Comparison of ENCODE assay signal across 20 cellular contexts in the genomic region with DNA sequence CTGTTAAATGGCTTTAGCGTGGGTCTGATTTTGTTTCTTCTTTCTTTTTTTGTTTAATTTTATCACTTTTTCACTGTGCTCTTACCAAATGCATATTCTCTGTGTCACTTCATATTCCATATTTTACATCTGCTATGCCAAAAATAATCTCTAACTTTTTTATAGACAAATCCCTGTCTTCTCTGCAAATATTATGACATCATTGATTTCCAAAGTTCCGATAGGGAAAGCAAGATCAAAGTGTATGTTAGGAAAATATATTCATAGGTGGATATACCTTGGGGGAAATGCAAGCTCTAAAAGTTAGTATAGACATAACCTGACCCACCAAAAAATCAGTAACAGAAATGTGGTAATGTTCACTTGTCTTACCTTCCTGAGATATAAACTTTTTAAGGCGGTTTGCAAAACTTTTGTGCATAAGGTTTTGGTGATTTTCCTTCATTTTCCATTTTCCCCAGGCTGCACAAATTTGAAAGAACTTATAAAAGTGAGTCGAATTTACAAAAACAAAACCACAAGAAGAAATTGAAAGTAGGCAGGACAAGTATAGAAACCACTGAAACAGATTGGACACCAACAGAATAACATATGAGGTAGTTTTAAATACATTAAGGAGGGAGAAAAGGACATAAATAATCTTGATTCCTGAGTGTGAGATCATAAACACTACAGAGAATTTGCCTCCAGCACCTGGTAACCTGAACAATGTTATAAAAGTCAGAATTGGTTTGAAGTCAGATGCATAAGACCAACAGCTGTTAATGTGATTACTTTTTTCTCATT.
DNase-seq lines count a peak whose midpoint lies in the region; ATAC-seq, FAIRE-seq and TF ChIP-seq lines count a peak whose summit lies in the region.
"Had no signal": no experiment of that assay in that cellular context is flagged by ENCODE, and none has a peak within 500 bp of the region (broad histone marks: within the 10 kb centered on the region; RNA-seq: fewer than 3 reads in every experiment).

No MANE protein-coding gene starts in this region.

- RAD21 ChIA-PET in GM12878 (lab: Charles Lee; ENCODE audit: unreplicated experiment) = no interaction called here

- H3K79me2 ChIP-seq in GM12878 (ENCODE audit: control insufficient read depth, insufficient read depth, low read length) = no peaks in the 10 kb centered on the region

- H4K20me1 ChIP-seq in GM12878 (ENCODE audit: control insufficient read depth, insufficient read depth) = no peaks in the 10 kb centered on the region

- TF ChIP-seq EP300 in GM12878 (IDR thresholded peaks at IDR 0.05; ENCODE audit: borderline replicate concordance in 1 of 2, control insufficient read depth in 1 of 2, low read depth in 2 of 2, low read length in 2 of 2) = no peak

- FAIRE-seq in A204.1 (lab: Jason Lieb, UNC) (peak; percentile 14), GM12878 (lab: Jason Lieb, UNC) (no peak)
- FAIRE-seq: D721Med, G401.6, GM18507, H1 had no signal

- BruUV-seq in GM12878 (replicated peaks; lab: Mats Ljungman, UMichigan) = no TSS peak

- in situ Hi-C loops in GM12878 (cut with MboI) = no loop called here

- no peaks in the 10 kb centered on the region for H3K27me3 ChIP-seq in GM12878 (replicated peaks in 1 of 2; ENCODE audit: control insufficient read depth in 2 of 2, insufficient read depth in 2 of 2, low read length in 1 of 2)
- H3K27me3 ChIP-seq: BE2C had no signal

- no peak for DNase-seq in GM12878 (ENCODE audit: low read depth, low spot score)
- no peak for DNase-seq in mesenteric fat pad (ENCODE audit: low spot score)
- DNase-seq in pons (ENCODE audit: low spot score) = no peak
- DNase-seq: 8988T; ACHN; BE2C; C1 segment of cervical spinal cord; Caco-2; CD4-positive, CD25-positive, alpha-beta regulatory T cell; H9; Karpas-422 had no signal

- no peaks in the 10 kb centered on the region for H3K4me1 ChIP-seq in GM12878 (ENCODE audit: control insufficient read depth, insufficient read depth, low read length)
- H3K4me1 ChIP-seq: BE2C, Caco-2 had no signal

- H2AFZ ChIP-seq in GM12878 (ENCODE audit: control insufficient read depth, low read depth, low read length) = no peak overlapping the region

- H3K4me3 ChIP-seq in GM12878 = no peak overlapping the region

- no peak overlapping the region for H3K27ac ChIP-seq in GM12878 (ENCODE audit: control insufficient read depth, insufficient read depth)

- ATAC-seq in GM18498 (IDR thresholded peaks at IDR 0.05; ENCODE audit: unreplicated experiment) (peak; percentile 48), HG03565 (IDR thresholded peaks at IDR 0.05; ENCODE audit: unreplicated experiment) (peak; percentile 43), GM12878 (no peak), HG02763 (IDR thresholded peaks at IDR 0.05; ENCODE audit: unreplicated experiment) (no peak), GM21786 (IDR thresholded peaks at IDR 0.05; ENCODE audit: unreplicated experiment) (no peak)

- 23% methylated on average over 4 of the region's 4 CpGs for WGBS in GM12878 (ENCODE audit: insufficient coverage, insufficient replicate concordance, low lambda C conversion rate, missing lambda C conversion rate)

- no peak overlapping the region for H3K4me2 ChIP-seq in GM12878 (ENCODE audit: control insufficient read depth, insufficient read depth)

- H3K9me3 ChIP-seq in GM12878 (replicated peaks; ENCODE audit: control insufficient read depth, insufficient read depth, low read length) = no peaks in the 10 kb centered on the region
- H3K9me3 ChIP-seq: BE2C, Caco-2 had no signal

- TF ChIP-seq POLR2A in GM12878 (IDR thresholded peaks at IDR 0.05; ENCODE audit: low read depth, low read length) = no peak

- TF ChIP-seq CTCF in GM12878 (IDR thresholded peaks at IDR 0.05 in 2 of 3, conservative IDR thresholded peaks at IDR 0.05 in 1 of 3; ENCODE audit: control insufficient read depth in 2 of 3, extremely low read depth in 1 of 3, insufficient read depth in 1 of 3, low read depth in 3 of 3, low read length in 3 of 3) = no peak

- POLR2A ChIA-PET in GM12878 (lab: Charles Lee) = no interaction called here

- no peak for TF ChIP-seq RAD21 in GM12878 (IDR thresholded peaks at IDR 0.05; ENCODE audit: insufficient read depth, low read depth, low read length)

- no peaks in the 10 kb centered on the region for H3K36me3 ChIP-seq in GM12878 (ENCODE audit: control insufficient read depth in 2 of 2, insufficient read depth in 2 of 2, low read length in 1 of 2)
- H3K36me3 ChIP-seq: BE2C had no signal

- H3K9ac ChIP-seq in GM12878 (ENCODE audit: control insufficient read depth, insufficient read depth, low read length) = no peak overlapping the region

- intact Hi-C loops in GM12878 (cut with micrococcal nuclease; ENCODE audit: unreplicated experiment) = no loop called here

- SMC1A ChIA-PET in GM12878 (lab: Charles Lee; ENCODE audit: uncharacterized antibody, unreplicated experiment) = no interaction called here

- CTCF ChIA-PET in GM12878 (lab: Yijun Ruan, JAX) = no interaction called here

TF ChIP-seq in GM12878, 131 proteins besides CTCF, POLR2A, EP300 and RAD21:
- 0 out of 2 replicates have a peak, but pooled peaks have one; percentile 22 for TF ChIP-seq RUNX3 (IDR thresholded peaks at IDR 0.05; ENCODE audit: low read length)
- TF ChIP-seq SMAD5 (IDR thresholded peaks at IDR 0.05; ENCODE audit: low read depth) = no peak
- peak; percentile 36; the same call in 1 of the 2 replicates for TF ChIP-seq ATF7 (IDR thresholded peaks at IDR 0.05; ENCODE audit: low read depth)

Comparison
In these comparisons a context has a peak if more than half of its experiments do, and no peak if none do; other contexts are left out.
1. ATAC-seq: peak in GM18498 (single experiment) and HG03565 (single experiment); none in GM12878 (single experiment), HG02763 (single experiment) and GM21786 (single experiment).